Comparison of ENCODE assay signal across 7 cellular contexts in the genomic region with DNA sequence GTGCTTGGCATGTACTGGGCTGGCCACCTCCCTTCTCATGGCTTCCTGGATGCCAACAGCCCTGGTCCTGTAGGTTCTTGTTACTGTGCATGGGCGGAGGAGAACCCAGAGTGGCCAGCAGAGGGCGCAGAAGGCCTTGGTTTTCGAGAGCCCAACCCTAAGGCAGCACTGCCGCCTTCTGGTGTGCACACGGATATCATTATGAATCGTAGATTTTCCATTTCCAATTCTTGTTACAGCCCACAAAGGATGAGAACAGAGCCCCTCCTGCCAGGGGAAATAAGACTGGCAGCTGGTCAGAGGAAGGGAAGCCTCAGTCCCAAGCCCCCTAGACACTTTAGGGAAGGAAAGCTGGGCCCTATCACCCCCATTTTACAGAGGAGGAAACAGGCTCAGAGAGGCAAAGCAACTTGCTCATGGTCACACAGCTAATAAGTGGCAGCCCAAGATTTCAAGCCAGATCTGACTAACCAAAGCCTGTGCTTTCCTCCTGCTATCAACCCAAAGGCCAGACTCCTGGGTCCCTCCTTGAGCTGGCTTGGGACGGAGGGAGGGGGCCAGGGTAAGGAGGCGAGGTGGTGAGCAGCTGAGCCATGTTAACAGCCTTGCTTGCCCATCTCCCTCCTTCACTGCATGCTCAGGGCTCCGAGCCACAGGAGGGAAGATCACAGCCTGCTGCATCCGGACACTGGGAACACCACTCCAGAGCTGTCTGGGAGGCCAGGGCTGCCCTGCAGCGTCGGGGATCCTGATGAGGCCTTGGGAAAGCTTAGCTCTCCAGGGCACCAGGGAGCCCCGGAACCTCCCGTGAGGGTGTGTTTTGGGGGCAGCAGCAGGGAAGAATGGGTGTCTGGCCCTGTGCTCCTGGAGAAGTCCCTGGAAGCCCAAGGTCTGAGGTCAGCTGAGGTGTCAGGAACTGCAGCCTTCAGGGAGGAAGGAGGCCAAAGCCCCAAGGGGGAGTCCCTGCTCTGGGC.
DNase-seq lines count a peak whose midpoint lies in the region; ATAC-seq and TF ChIP-seq lines count a peak whose summit lies in the region.
"Not testable (repeated sequence)": the region's sequence is repeated elsewhere in the genome, so short reads cannot be mapped to it uniquely, and the experiment has no call there.

No MANE protein-coding gene starts in this region.

- not testable (repeated sequence) for H3K27ac ChIP-seq in RWPE2 (ENCODE audit: poor library complexity, severe bottlenecking)
- H3K27ac ChIP-seq in spleen: peak overlapping the region in 1 of 8 donors; percentile 1

- WGBS in spleen, 5 donors: 28 to 54% (median 51%) methylated on average over 8 to 14 of the region's 14 CpGs

- TF ChIP-seq POLR2A in spleen (IDR thresholded peaks at IDR 0.05): not testable (repeated sequence)

- not testable (repeated sequence) for H3K4me1 ChIP-seq in RWPE2 (ENCODE audit: insufficient read depth, poor library complexity, severe bottlenecking); spleen

- peak; percentile 70 for DNase-seq in GM12864 (ENCODE audit: low read depth)
- peak; percentile 91 for DNase-seq in NCI-H1436 (lab: John Stamatoyannopoulos, UW)
- not testable (repeated sequence) for DNase-seq in RWPE2 (ENCODE audit: low spot score)
- peak; percentile 91 for DNase-seq in activated CD8-positive, alpha-beta memory T cell treated with anti-CD3 and anti-CD28 coated beads, Interleukin-2, amount 50 U/mL, for 4 hours
- peak; percentile 93 for DNase-seq in dermis blood vessel endothelial cell
- peak; percentile 88 to 96 for DNase-seq in left colon
- DNase-seq in spleen: peak; percentile 96

- H3K4me3 ChIP-seq in GM12864 (ENCODE audit: low read depth, low read length); RWPE2 (ENCODE audit: severe bottlenecking); spleen: not testable (repeated sequence)

- peaks cover 67% of the 10 kb centered on the region for H3K36me3 ChIP-seq in RWPE2 (ENCODE audit: low read depth)
- peaks cover 0 to 95% (median 28%) of the 10 kb centered on the region in 6 donors for H3K36me3 ChIP-seq in spleen

- TF ChIP-seq CTCF in GM12864 (IDR thresholded peaks at IDR 0.05; ENCODE audit: low read depth, low read length, missing control alignments) (peak; percentile 83), RWPE2 (IDR thresholded peaks at IDR 0.05; ENCODE audit: poor library complexity, severe bottlenecking) (peak; percentile 71), spleen (IDR thresholded peaks at IDR 0.05 in 8 of 11, conservative IDR thresholded peaks at IDR 0.05 in 3 of 11) (peak in 9 of 11 experiments; percentile 37 to 82 (median 65))

- ATAC-seq in RWPE2 (ENCODE audit: low read depth) (peak; percentile 81), left colon (peak; percentile 81)

- not testable (repeated sequence) for H3K9me3 ChIP-seq in RWPE2 (ENCODE audit: severe bottlenecking); spleen

- H3K27me3 ChIP-seq in RWPE2 (ENCODE audit: insufficient read depth, poor library complexity, severe bottlenecking); spleen (replicated peaks in 1 of 7): not testable (repeated sequence)

- intact Hi-C loops in left colon (cut with DNase I, micrococcal nuclease): loop anchor here in 1 of 2 donors (10.0 kb wide), 1 partner anchor 172 kb away; no protein-coding TSS in a partner anchor
- intact Hi-C loops in spleen (cut with DNase I; ENCODE audit: low total_unique reads): loop anchor here (10.0 kb wide), 1 partner anchor 172 kb away; no protein-coding TSS in a partner anchor
